ENCODE assay signal across 8 cellular contexts in the genomic region with DNA sequence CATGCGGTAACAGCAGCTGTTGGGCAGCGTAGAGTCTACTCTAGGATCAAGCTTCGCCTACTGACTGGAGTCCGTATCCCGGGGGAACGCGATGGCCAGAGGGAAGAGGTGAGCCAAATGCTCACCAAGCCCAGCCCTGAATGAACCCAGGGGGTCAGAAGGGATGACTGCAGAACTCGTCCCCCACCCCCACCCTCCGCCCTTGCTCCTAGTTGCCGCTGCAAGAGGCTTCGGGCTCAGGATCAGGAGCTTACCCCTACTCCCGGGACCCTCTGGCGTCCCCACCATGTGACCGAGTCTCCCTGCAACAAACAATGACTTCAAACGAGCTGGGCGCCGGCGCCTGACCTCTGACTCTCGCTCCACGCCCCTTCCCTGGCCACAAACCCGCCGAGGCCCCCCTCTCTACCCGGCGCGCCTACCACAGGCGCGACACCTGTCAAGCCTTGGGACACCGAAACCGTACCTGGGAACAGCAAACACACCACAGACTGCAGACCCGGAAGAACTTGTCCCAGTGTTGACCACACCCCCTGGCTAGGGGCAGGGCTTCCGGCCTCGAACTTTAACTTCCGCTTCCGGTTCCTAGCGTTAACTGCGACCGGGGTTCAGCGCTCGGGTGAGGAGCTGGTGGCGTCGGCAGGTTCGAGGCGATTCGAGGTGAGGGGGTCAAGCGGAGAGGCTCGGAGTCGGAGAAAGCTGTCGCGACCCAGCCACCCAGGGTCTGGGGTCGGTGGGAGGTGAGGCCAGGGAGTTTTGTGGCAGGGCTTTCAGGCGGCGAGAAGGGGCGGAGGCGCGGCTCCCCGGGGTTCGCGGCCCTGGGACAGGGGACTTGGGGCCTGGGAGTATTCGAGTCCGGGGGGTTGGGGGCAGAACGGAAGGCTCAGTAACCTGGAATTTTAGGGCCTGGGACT. TPM values are rescaled to one million over a fixed set of nuclear protein-coding genes. Genes with fewer than 3 reads are reported as not detected.
DNase-seq lines count a peak whose midpoint lies in the region; ATAC-seq and TF ChIP-seq lines count a peak whose summit lies in the region.

A gene (plus strand): TSS at position 594 of the 914 bp plus-strand sequence. CDS start 420 bp downstream, outside the sequence.

- CTCF ChIA-PET in activated CD4-positive, alpha-beta T cell treated with anti-CD3 and anti-CD28 coated beads, Interleukin-2, amount 10 ng/mL, durations not matched to agents 7 days and 5 days (lab: Charles Lee) = interaction anchor here (0.6 to 1.6 kb wide), 3 partner anchors 19 to 423 kb away, joined by 3 to 5 read pairs (median 3); no protein-coding TSS in a partner anchor

- H3K4me1 ChIP-seq in BLaER1 treated with 17β-estradiol and CSF1 and Interleukin-3, amounts not matched to agents 10 nM and 100 nM = peaks cover 31 to 50% (median 41%) of the 10 kb centered on the region in 10 experiments

- TF ChIP-seq CTCF in coronary artery (IDR thresholded peaks at IDR 0.05) = no peak

- peaks cover 36% of the 10 kb centered on the region for H3K4me1 Mint-ChIP-seq in activated CD4-positive, alpha-beta T cell treated with anti-CD3 and anti-CD28 coated beads, Interleukin-2, amount 10 ng/mL, durations not matched to agents 7 days and 5 days

- no peaks in the 10 kb centered on the region for H3K9me3 ChIP-seq in BLaER1 treated with 17β-estradiol and CSF1 and Interleukin-3, amounts not matched to agents 10 nM and 100 nM (replicated peaks in 1 of 11)

- peak within 1 kb of the TSS; percentile 76 to 88 (median 83) for H3K27ac ChIP-seq in BLaER1 treated with 17β-estradiol and CSF1 and Interleukin-3, amounts not matched to agents 10 nM and 100 nM
- peak within 1 kb of the TSS; percentile 66 to 85 for H3K27ac ChIP-seq in coronary artery

- intact Hi-C loops in left colon (cut with DNase I, micrococcal nuclease) = no loop called here

- peak within 1 kb of the TSS; percentile 87 to 95 (median 92) for H3K9ac ChIP-seq in BLaER1 treated with 17β-estradiol and CSF1 and Interleukin-3, amounts not matched to agents 10 nM and 100 nM

- H3K36me3 Mint-ChIP-seq in activated CD4-positive, alpha-beta T cell treated with anti-CD3 and anti-CD28 coated beads, Interleukin-2, amount 10 ng/mL, durations not matched to agents 7 days and 5 days (ENCODE audit: low read depth) = peaks cover 27% of the 10 kb centered on the region

- H3K27me3 Mint-ChIP-seq in activated CD4-positive, alpha-beta T cell treated with anti-CD3 and anti-CD28 coated beads, Interleukin-2, amount 10 ng/mL, durations not matched to agents 7 days and 5 days = no peaks in the 10 kb centered on the region

- DNase-seq in NCI-H69 (lab: John Stamatoyannopoulos, UW) (peak; percentile 95), coronary artery (ENCODE audit: low spot score) (peak; percentile 91), left colon (peak; percentile 91 to 94)
- peak; percentile 94 for DNase-seq in activated CD4-positive, alpha-beta T cell treated with anti-CD3 and anti-CD28 coated beads, Interleukin-2, amount 10 ng/mL, durations not matched to agents 7 days and 5 days
- DNase-seq in stimulated activated CD4-positive, alpha-beta T cell treated with anti-CD3 and anti-CD28 coated beads, Interleukin-1b, Interleukin-23, amount 100 ng/mL, for 4 hours (ENCODE audit: low read depth in 2 of 2) = peak; percentile 79

- H3K4me3 Mint-ChIP-seq in activated CD4-positive, alpha-beta T cell treated with anti-CD3 and anti-CD28 coated beads, Interleukin-2, amount 10 ng/mL, durations not matched to agents 7 days and 5 days = peak within 1 kb of the TSS; percentile 100

- H3K9me3 Mint-ChIP-seq in activated CD4-positive, alpha-beta T cell treated with anti-CD3 and anti-CD28 coated beads, Interleukin-2, amount 10 ng/mL, durations not matched to agents 7 days and 5 days = no peaks in the 10 kb centered on the region

- H3K27me3 ChIP-seq in BLaER1 treated with 17β-estradiol and CSF1 and Interleukin-3, amounts not matched to agents 10 nM and 100 nM = no peaks in the 10 kb centered on the region

- H4K20me1 ChIP-seq in BLaER1 treated with 17β-estradiol and CSF1 and Interleukin-3, amounts not matched to agents 10 nM and 100 nM = peaks cover 17 to 84% (median 42%) of the 10 kb centered on the region in 11 experiments; a peak in 19 of 22 replicates

- peak within 1 kb of the TSS; percentile 99 for H3K27ac Mint-ChIP-seq in activated CD4-positive, alpha-beta T cell treated with anti-CD3 and anti-CD28 coated beads, Interleukin-2, amount 10 ng/mL, durations not matched to agents 7 days and 5 days

- peak; percentile 92 for ATAC-seq in GM19351 (IDR thresholded peaks at IDR 0.05; ENCODE audit: unreplicated experiment)
- peak; percentile 72 for ATAC-seq in HG03520 (IDR thresholded peaks at IDR 0.05; ENCODE audit: unreplicated experiment)
- peak; percentile 98 for ATAC-seq in left colon

- peak within 1 kb of the TSS; percentile 82 to 100 (median 93) for H3K4me3 ChIP-seq in BLaER1 treated with 17β-estradiol and CSF1 and Interleukin-3, amounts not matched to agents 10 nM and 100 nM
- H3K4me3 ChIP-seq in coronary artery = peak within 1 kb of the TSS; percentile 96

- POLR2A ChIA-PET in activated CD4-positive, alpha-beta T cell treated with anti-CD3 and anti-CD28 coated beads, Interleukin-2, amount 10 ng/mL, durations not matched to agents 7 days and 5 days (lab: Charles Lee) = no interaction called here

- peaks cover 28 to 75% (median 47%) of the 10 kb centered on the region in 11 experiments for H3K36me3 ChIP-seq in BLaER1 treated with 17β-estradiol and CSF1 and Interleukin-3, amounts not matched to agents 10 nM and 100 nM

- H3K4me2 ChIP-seq in BLaER1 treated with 17β-estradiol and CSF1 and Interleukin-3, amounts not matched to agents 10 nM and 100 nM = peak within 1 kb of the TSS; percentile 84 to 100 (median 97)

RNA-seq across cellular contexts. Expression of the gene that starts here (rescaled TPM):
- total RNA-seq in activated CD4-positive, alpha-beta T cell treated with anti-CD3 and anti-CD28 coated beads, Interleukin-2, amount 10 ng/mL, durations not matched to agents 7 days and 5 days = 100 to 1,000 TPM; 313 to 349 TPM
- total RNA-seq in left colon = 100 to 1,000 TPM; 280 to 315 TPM

Comparison
In these comparisons a context has a peak if more than half of its experiments do, and no peak if none do; other contexts are left out.
1. Peak in every context shown above with its lines: DNase-seq, ATAC-seq, H3K4me3 ChIP-seq and H3K27ac ChIP-seq.